18 cellular contexts compared by ENCODE assay signal in genomic region chr10:59432207-59432900, GRCh38.
DNase-seq lines count a peak whose midpoint lies in the region; FAIRE-seq and TF ChIP-seq lines count a peak whose summit lies in the region.
"Had no signal": no experiment of that assay in that cellular context is flagged by ENCODE, and none has a peak within 500 bp of the region (broad histone marks: within the 10 kb centered on the region; RNA-seq: fewer than 3 reads in every experiment).

No MANE protein-coding gene starts in this region.

- no peaks in the 10 kb centered on the region for H3K9me3 Mint-ChIP-seq in activated CD4-positive, alpha-beta T cell treated with anti-CD3 and anti-CD28 coated beads, Interleukin-2, amount 10 ng/mL, durations not matched to agents 24 days and 14 days
- H3K9me3 Mint-ChIP-seq: stimulated activated naive B cell treated with anti-CD40 and anti-IgM and Interleukin-4, amounts not matched to agents 10 μg/mL and 1 μg/mL and 100 μg/mL, for 72 hours had no signal

- no peaks in the 10 kb centered on the region for H3K79me1 ChIP-seq in mesenchymal stem cell (replicated peaks; ENCODE audit: low read length, poor library complexity, severe bottlenecking)

- H3F3A ChIP-seq in GM23248 (ENCODE audit: insufficient read depth), result no peaks in the 10 kb centered on the region

- H3K79me2 ChIP-seq in GM23248 (ENCODE audit: insufficient read depth), result no peaks in the 10 kb centered on the region

- H3K4me1 Mint-ChIP-seq in activated CD4-positive, alpha-beta T cell treated with anti-CD3 and anti-CD28 coated beads, Interleukin-2, amount 10 ng/mL, durations not matched to agents 24 days and 14 days, result no peaks in the 10 kb centered on the region
- H3K4me1 Mint-ChIP-seq: activated naive CD8-positive, alpha-beta T cell treated with anti-CD3 and anti-CD28 coated beads, Interleukin-2, amount 50 U/mL, for 24 hours; CD14-positive monocyte; stimulated activated naive B cell treated with anti-CD40 and anti-IgM and Interleukin-4, amounts not matched to agents 10 μg/mL and 1 μg/mL and 100 μg/mL, for 72 hours had no signal

- H4K20me1 ChIP-seq in GM23248 (ENCODE audit: insufficient read depth), result no peaks in the 10 kb centered on the region

- no peaks in the 10 kb centered on the region for H3K36me3 ChIP-seq in GM23248 (ENCODE audit: low read depth)
- no peaks in the 10 kb centered on the region for H3K36me3 ChIP-seq in bronchial epithelial cell (ENCODE audit: control insufficient read depth, insufficient read depth, low read length)
- H3K36me3 ChIP-seq in mesenchymal stem cell (ENCODE audit: control insufficient read depth in 1 of 2, insufficient read depth in 2 of 2, low read depth in 1 of 2, low read length in 2 of 2), result no peaks in the 10 kb centered on the region
- H3K36me3 ChIP-seq: heart left ventricle, upper lobe of left lung had no signal

- no peak overlapping the region for H3K18ac ChIP-seq in mesenchymal stem cell (ENCODE audit: low read depth in 1 of 2, low read length in 2 of 2)

- no peaks in the 10 kb centered on the region for H3K36me3 Mint-ChIP-seq in activated CD4-positive, alpha-beta T cell treated with anti-CD3 and anti-CD28 coated beads, Interleukin-2, amount 10 ng/mL, durations not matched to agents 24 days and 14 days (ENCODE audit: low read depth)
- H3K36me3 Mint-ChIP-seq: CD14-positive monocyte; stimulated activated naive B cell treated with anti-CD40 and anti-IgM and Interleukin-4, amounts not matched to agents 10 μg/mL and 1 μg/mL and 100 μg/mL, for 72 hours had no signal

- no peaks in the 10 kb centered on the region for H3K9me2 ChIP-seq in GM23248 (ENCODE audit: insufficient read depth)

- H4K8ac ChIP-seq in mesenchymal stem cell (ENCODE audit: low read length), result no peak overlapping the region

- H3K27ac Mint-ChIP-seq in activated CD4-positive, alpha-beta T cell treated with anti-CD3 and anti-CD28 coated beads, Interleukin-2, amount 10 ng/mL, durations not matched to agents 24 days and 14 days, result no peak overlapping the region
- H3K27ac Mint-ChIP-seq: activated naive CD8-positive, alpha-beta T cell treated with anti-CD3 and anti-CD28 coated beads, Interleukin-2, amount 50 U/mL, for 24 hours; CD14-positive monocyte; stimulated activated naive B cell treated with anti-CD40 and anti-IgM and Interleukin-4, amounts not matched to agents 10 μg/mL and 1 μg/mL and 100 μg/mL, for 72 hours had no signal

- H2BK12ac ChIP-seq in mesenchymal stem cell (ENCODE audit: low read length in 2 of 2), result no peak overlapping the region

- no peak overlapping the region for H2BK5ac ChIP-seq in mesenchymal stem cell (ENCODE audit: low read depth, low read length, poor library complexity, severe bottlenecking)

- WGBS in GM23248 (ENCODE audit: low coverage in 1 of 2, low lambda C conversion rate in 2 of 2, missing lambda C conversion rate in 2 of 2), 2 experiments, result 62 to 74% methylated on average over 3 of the region's 3 CpGs
- 65% methylated on average over 1 of the region's 3 CpGs for WGBS in mesenchymal stem cell

- H2AK5ac ChIP-seq in mesenchymal stem cell (ENCODE audit: low read length, severe bottlenecking), result no peak overlapping the region

- no peak overlapping the region for H2BK15ac ChIP-seq in mesenchymal stem cell (ENCODE audit: low read depth, poor library complexity, severe bottlenecking)

- H3K23ac ChIP-seq in mesenchymal stem cell (ENCODE audit: low read length in 2 of 2), result no peak overlapping the region

- H4K91ac ChIP-seq in mesenchymal stem cell (ENCODE audit: low read length), result no peak overlapping the region

- no peak overlapping the region for H3K4ac ChIP-seq in mesenchymal stem cell (ENCODE audit: low read depth in 1 of 2, low read length in 2 of 2)

- FAIRE-seq in bronchial epithelial cell (lab: Jason Lieb, UNC), result peak; percentile 68

- peak; percentile 26 for DNase-seq in GM23248
- DNase-seq in NCI-H226, result peak; percentile 46
- peak; percentile 87 for DNase-seq in bronchial epithelial cell (ENCODE audit: low read depth)
- peak; percentile 8 for DNase-seq in mesenchymal stem cell
- DNase-seq in activated CD4-positive, alpha-beta T cell treated with anti-CD3 and anti-CD28 coated beads, Interleukin-2, amount 10 ng/mL, durations not matched to agents 24 days and 14 days, result no peak
- no peak for DNase-seq in posterior vena cava (ENCODE audit: low spot score)
- DNase-seq in SKM-1 (lab: John Stamatoyannopoulos, UW; ENCODE audit: unreplicated experiment), result no peak
- DNase-seq: activated CD4-positive, alpha-beta T cell treated with anti-CD3 and anti-CD28 coated beads, Interleukin-2, amount 50 U/mL, for 1 hour; activated naive CD8-positive, alpha-beta T cell treated with anti-CD3 and anti-CD28 coated beads, Interleukin-2, amount 50 U/mL, for 24 hours; activated T-cell treated with anti-CD3 and anti-CD28 coated beads, Interleukin-2, amount 50 U/mL, for 48 hours; heart left ventricle; NCI-H146; NCI-H774; stimulated activated naive B cell treated with anti-CD40 and anti-IgM and Interleukin-4, amounts not matched to agents 10 μg/mL and 1 μg/mL and 100 μg/mL, for 72 hours; upper lobe of left lung had no signal

- H3K4me1 ChIP-seq in GM23248 (ENCODE audit: insufficient read depth), result 0 out of 2 replicates have a peak, but pooled peaks cover 6% of the 10 kb centered on the region
- no peaks in the 10 kb centered on the region for H3K4me1 ChIP-seq in mesenchymal stem cell (ENCODE audit: control insufficient read depth, insufficient read depth, low read depth, low read length)
- H3K4me1 ChIP-seq: upper lobe of left lung had no signal

- in situ Hi-C loops in GM23248 (cut with MboI), result no loop called here

- H3K27ac ChIP-seq in GM23248, result no peak overlapping the region
- H3K27ac ChIP-seq in mesenchymal stem cell (ENCODE audit: low read length, poor library complexity, severe bottlenecking), result no peak overlapping the region
- H3K27ac ChIP-seq: heart left ventricle, KMS-11, upper lobe of left lung had no signal

- intact Hi-C loops in activated CD4-positive, alpha-beta T cell treated with anti-CD3 and anti-CD28 coated beads, Interleukin-2, amount 10 ng/mL, durations not matched to agents 24 days and 14 days (cut with micrococcal nuclease), result no loop called here
- intact Hi-C loops in posterior vena cava (cut with DNase I), result no loop called here

- H3K4me2 ChIP-seq in GM23248 (ENCODE audit: unreplicated experiment) (no peak overlapping the region), mesenchymal stem cell (ENCODE audit: low read length, poor library complexity, severe bottlenecking) (no peak overlapping the region)
- H3K4me2 ChIP-seq: KMS-11 had no signal

- no peaks in the 10 kb centered on the region; the same call in 1 of the 2 replicates for H3K27me3 ChIP-seq in GM23248 (replicated peaks; ENCODE audit: insufficient read depth)
- peaks cover 2% of the 10 kb centered on the region for H3K27me3 ChIP-seq in bronchial epithelial cell (ENCODE audit: control insufficient read depth, insufficient read depth, low read length)
- no peaks in the 10 kb centered on the region for H3K27me3 ChIP-seq in mesenchymal stem cell (ENCODE audit: control insufficient read depth in 1 of 2, insufficient read depth in 1 of 2, low read length in 2 of 2)
- H3K27me3 ChIP-seq: heart left ventricle, upper lobe of left lung had no signal

- H3K4me3 ChIP-seq in GM23248 (no peak overlapping the region), bronchial epithelial cell (ENCODE audit: low read depth, low read length) (no peak overlapping the region), mesenchymal stem cell (ENCODE audit: insufficient read depth in 1 of 2, low read depth in 1 of 2, low read length in 2 of 2) (no peak overlapping the region)
- H3K4me3 ChIP-seq: heart left ventricle, skin epidermis, upper lobe of left lung had no signal

- no peak overlapping the region for H3K9ac ChIP-seq in GM23248
- H3K9ac ChIP-seq in mesenchymal stem cell (ENCODE audit: low read length), result no peak overlapping the region
- H3K9ac ChIP-seq: KMS-11 had no signal

- H3K9me3 ChIP-seq in GM23248 (ENCODE audit: low read depth), result no peaks in the 10 kb centered on the region
- no peaks in the 10 kb centered on the region for H3K9me3 ChIP-seq in mesenchymal stem cell (ENCODE audit: control insufficient read depth, low read length)
- H3K9me3 ChIP-seq: heart left ventricle, upper lobe of left lung had no signal

- no peak overlapping the region for H3K4me3 Mint-ChIP-seq in activated CD4-positive, alpha-beta T cell treated with anti-CD3 and anti-CD28 coated beads, Interleukin-2, amount 10 ng/mL, durations not matched to agents 24 days and 14 days
- H3K4me3 Mint-ChIP-seq: activated naive CD8-positive, alpha-beta T cell treated with anti-CD3 and anti-CD28 coated beads, Interleukin-2, amount 50 U/mL, for 24 hours; CD14-positive monocyte; stimulated activated naive B cell treated with anti-CD40 and anti-IgM and Interleukin-4, amounts not matched to agents 10 μg/mL and 1 μg/mL and 100 μg/mL, for 72 hours had no signal

- no peak for TF ChIP-seq CTCF in bronchial epithelial cell (IDR thresholded peaks at IDR 0.05; ENCODE audit: insufficient read depth, low read length, severe bottlenecking)

- H3K14ac ChIP-seq in mesenchymal stem cell (ENCODE audit: low read length in 2 of 2), result no peak overlapping the region

- H2AFZ ChIP-seq in GM23248 (no peak overlapping the region), mesenchymal stem cell (ENCODE audit: low read depth, low read length) (no peak overlapping the region)

- H3K27me3 Mint-ChIP-seq in activated CD4-positive, alpha-beta T cell treated with anti-CD3 and anti-CD28 coated beads, Interleukin-2, amount 10 ng/mL, durations not matched to agents 24 days and 14 days, result no peaks in the 10 kb centered on the region
- H3K27me3 Mint-ChIP-seq: activated naive CD8-positive, alpha-beta T cell treated with anti-CD3 and anti-CD28 coated beads, Interleukin-2, amount 50 U/mL, for 24 hours; stimulated activated naive B cell treated with anti-CD40 and anti-IgM and Interleukin-4, amounts not matched to agents 10 μg/mL and 1 μg/mL and 100 μg/mL, for 72 hours had no signal

- H2BK120ac ChIP-seq in mesenchymal stem cell (ENCODE audit: low read depth, low read length), result no peak overlapping the region

Comparison
In these comparisons a context has a peak if more than half of its experiments do, and no peak if none do; other contexts are left out.
1. DNase-seq: peak in GM23248 (single experiment), NCI-H226 (single experiment), bronchial epithelial cell (single experiment) and mesenchymal stem cell (single experiment); none in activated CD4-positive, alpha-beta T cell treated with anti-CD3 and anti-CD28 coated beads, Interleukin-2, amount 10 ng/mL, durations not matched to agents 24 days and 14 days (single experiment), posterior vena cava (single experiment) and SKM-1 (single experiment).